ENCODE assay signal across 10 cellular contexts in the genomic region with DNA sequence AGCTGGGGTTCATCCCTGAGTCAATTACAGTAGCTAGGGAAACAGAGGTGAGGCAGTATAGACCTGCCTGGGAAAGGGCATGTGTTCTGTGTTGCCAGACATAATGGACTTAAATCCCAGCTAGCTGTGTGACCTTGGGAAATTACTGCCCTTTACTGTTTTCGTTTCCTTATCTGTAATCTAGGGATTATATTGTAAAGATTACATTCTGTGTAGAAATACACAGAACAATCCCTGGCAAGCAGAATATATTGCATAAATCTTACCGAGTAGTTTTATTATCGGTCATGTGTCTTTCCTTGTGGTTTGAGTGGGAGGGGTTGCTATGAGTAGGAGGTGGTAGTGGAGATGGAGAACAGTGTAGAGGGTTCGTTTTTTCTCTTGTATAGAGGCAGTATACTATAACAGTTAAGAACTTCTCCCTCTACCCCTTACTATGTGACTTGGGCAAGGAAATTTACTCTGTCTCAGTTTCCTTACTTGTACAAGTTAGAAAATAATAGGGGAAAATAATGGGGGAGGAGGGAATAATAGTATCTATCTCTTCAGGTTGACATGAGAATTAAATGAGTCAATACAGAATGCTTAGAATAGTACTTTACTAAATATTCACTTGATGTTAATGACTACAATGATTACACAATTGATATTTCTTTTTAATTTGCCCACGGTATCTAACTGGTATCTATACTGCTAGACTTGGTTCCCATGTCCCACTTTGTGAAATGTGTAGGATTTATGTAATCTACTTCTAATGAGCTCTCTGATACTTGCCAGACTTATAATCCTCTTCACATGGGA. TPM values are rescaled to one million over a fixed set of nuclear protein-coding genes. Genes with fewer than 3 reads are reported as not detected.
DNase-seq lines count a peak whose midpoint lies in the region; ATAC-seq and TF ChIP-seq lines count a peak whose summit lies in the region.
"Had no signal": no experiment of that assay in that cellular context is flagged by ENCODE, and none has a peak within 500 bp of the region (broad histone marks: within the 10 kb centered on the region; RNA-seq: fewer than 3 reads in every experiment).

No MANE protein-coding gene starts in this region.

- no peaks in the 10 kb centered on the region for H3K36me3 Mint-ChIP-seq in T-helper 2 cell treated with Interferon-gamma antibody and Interleukin-4, amounts not matched to agents 5 μg/mL and 100 μg/mL, for 36 hours (ENCODE audit: low read depth)
- no peaks in the 10 kb centered on the region for H3K36me3 Mint-ChIP-seq in natural killer cell

- ATAC-seq in HG03039 (IDR thresholded peaks at IDR 0.05; ENCODE audit: unreplicated experiment), result peak; percentile 74
- peak; percentile 53 to 67 (median 54) for ATAC-seq in natural killer cell

- peaks cover 13% of the 10 kb centered on the region for H3K4me1 Mint-ChIP-seq in T-helper 2 cell treated with Interferon-gamma antibody and Interleukin-4, amounts not matched to agents 5 μg/mL and 100 μg/mL, for 36 hours (ENCODE audit: low read depth)
- peaks cover 6 to 10% of the 10 kb centered on the region in 2 donors for H3K4me1 Mint-ChIP-seq in natural killer cell

- H3K27me3 ChIP-seq in tibial nerve, result no peaks in the 10 kb centered on the region
- H3K27me3 ChIP-seq: BLaER1 had no signal

- H3K36me3 ChIP-seq in tibial nerve, result no peaks in the 10 kb centered on the region
- H3K36me3 ChIP-seq: BLaER1 had no signal

- 28 to 32% methylated on average over 5 of the region's 5 CpGs for WGBS in tibial nerve, 2 donors

- intact Hi-C loops in natural killer cell (cut with micrococcal nuclease), result no loop called here

- TF ChIP-seq CTCF in natural killer cell (IDR thresholded peaks at IDR 0.05) (no peak), tibial nerve (IDR thresholded peaks at IDR 0.05) (no peak)

- no peak overlapping the region for H3K27ac Mint-ChIP-seq in T-helper 2 cell treated with Interferon-gamma antibody and Interleukin-4, amounts not matched to agents 5 μg/mL and 100 μg/mL, for 36 hours
- no peak overlapping the region for H3K27ac Mint-ChIP-seq in natural killer cell

- H3K27ac ChIP-seq in tibial nerve, result no peak overlapping the region
- H3K27ac ChIP-seq: BLaER1 had no signal

- DNase-seq in activated T-cell treated with anti-CD3 and anti-CD28 coated beads for 24 hours (ENCODE audit: low read depth) (peak; percentile 11), activated T-cell treated with anti-CD3 and anti-CD28 coated beads for 4 hours (no peak), natural killer cell (no peak), UCSD-AML1 (lab: John Stamatoyannopoulos, UW; ENCODE audit: unreplicated experiment) (no peak), tibial nerve (ENCODE audit: low spot score in 2 of 2) (no peak)
- peak; percentile 49 for DNase-seq in T-helper 2 cell treated with Interferon-gamma antibody and Interleukin-4, amounts not matched to agents 5 μg/mL and 100 μg/mL, for 36 hours (ENCODE audit: low spot score)
- DNase-seq in activated CD4-positive, CD25-positive, alpha-beta regulatory T cell treated with anti-CD3 and anti-CD28 coated beads, Interleukin-2, amount 50 U/mL, for 72 hours, result no peak
- DNase-seq: T-cell had no signal

- H3K9me3 Mint-ChIP-seq in T-helper 2 cell treated with Interferon-gamma antibody and Interleukin-4, amounts not matched to agents 5 μg/mL and 100 μg/mL, for 36 hours, result no peaks in the 10 kb centered on the region
- no peaks in the 10 kb centered on the region for H3K9me3 Mint-ChIP-seq in natural killer cell
- H3K9me3 Mint-ChIP-seq: T-cell had no signal

- H3K9me3 ChIP-seq in tibial nerve, result no peaks in the 10 kb centered on the region
- H3K9me3 ChIP-seq: BLaER1 had no signal

- no peak for TF ChIP-seq EP300 in tibial nerve (IDR thresholded peaks at IDR 0.05)

- H3K4me1 ChIP-seq in tibial nerve, result no peaks in the 10 kb centered on the region
- H3K4me1 ChIP-seq: BLaER1 had no signal

- H3K27me3 Mint-ChIP-seq in T-helper 2 cell treated with Interferon-gamma antibody and Interleukin-4, amounts not matched to agents 5 μg/mL and 100 μg/mL, for 36 hours (ENCODE audit: low read depth), result peaks cover 2% of the 10 kb centered on the region
- H3K27me3 Mint-ChIP-seq in natural killer cell (ENCODE audit: low read depth in 2 of 2), result no peaks in the 10 kb centered on the region
- H3K27me3 Mint-ChIP-seq: T-cell had no signal

- no peak overlapping the region for H3K4me3 ChIP-seq in tibial nerve
- H3K4me3 ChIP-seq: BLaER1 had no signal

- H3K4me3 Mint-ChIP-seq in T-helper 2 cell treated with Interferon-gamma antibody and Interleukin-4, amounts not matched to agents 5 μg/mL and 100 μg/mL, for 36 hours, result peak overlapping the region; percentile 31
- no peak overlapping the region for H3K4me3 Mint-ChIP-seq in natural killer cell
- H3K4me3 Mint-ChIP-seq: T-cell had no signal

- TF ChIP-seq POLR2A in tibial nerve (IDR thresholded peaks at IDR 0.05), result no peak

RNA-seq across cellular contexts. Expression of a gene that starts 7.1 kb away (rescaled TPM):
- total RNA-seq in natural killer cell (10 to 100 TPM; 36.7 to 43.0 (median 39.9) TPM), tibial nerve (100 to 1,000 TPM in 1 of 4 donors, 10 to 100 TPM in 3; 59.1 to 101 (median 76.1) TPM)

Comparison
In these comparisons a context has a peak if more than half of its experiments do, and no peak if none do; other contexts are left out.
1. DNase-seq: peak in activated T-cell treated with anti-CD3 and anti-CD28 coated beads for 24 hours (single experiment) and T-helper 2 cell treated with Interferon-gamma antibody and Interleukin-4, amounts not matched to agents 5 μg/mL and 100 μg/mL, for 36 hours (single experiment); none in activated T-cell treated with anti-CD3 and anti-CD28 coated beads for 4 hours (single experiment), natural killer cell (single experiment), UCSD-AML1 (single experiment), activated CD4-positive, CD25-positive, alpha-beta regulatory T cell treated with anti-CD3 and anti-CD28 coated beads, Interleukin-2, amount 50 U/mL, for 72 hours (single experiment) and tibial nerve (0 of 2).